Comparison of ENCODE assay signal across 11 cellular contexts in the genomic region with DNA sequence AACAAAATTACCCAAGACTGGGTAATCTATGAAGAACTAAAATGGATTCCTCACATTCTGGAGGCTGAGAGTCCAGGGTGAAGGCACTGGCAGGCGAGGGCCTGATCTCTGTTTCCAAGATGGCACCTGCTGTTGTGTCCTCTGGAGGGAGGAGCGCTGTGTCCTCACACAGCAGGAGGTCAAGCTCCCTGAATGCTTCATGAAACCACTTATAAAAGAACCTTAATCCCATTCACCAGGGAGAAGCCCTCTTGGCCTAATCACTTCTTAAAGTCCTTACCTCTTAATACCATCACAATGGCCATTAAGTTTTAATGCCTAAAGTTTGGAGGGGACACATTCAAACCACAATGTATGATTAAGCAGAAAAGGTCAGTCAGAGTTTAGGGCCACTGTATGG.
"Had no signal": no experiment of that assay in that cellular context is flagged by ENCODE, and none has a peak within 500 bp of the region (broad histone marks: within the 10 kb centered on the region; RNA-seq: fewer than 3 reads in every experiment).

No MANE protein-coding gene starts in this region.

- H3K27ac ChIP-seq: colonic mucosa, heart right ventricle, ovary, testis had no signal

- H3K27me3 ChIP-seq: colonic mucosa, ovary, testis had no signal

- H3K4me1 ChIP-seq: colonic mucosa, heart right ventricle, testis had no signal

- H3K9me3 ChIP-seq: colonic mucosa, ovary, testis had no signal

- H3K4me3 ChIP-seq: colonic mucosa, heart right ventricle, ovary, testis had no signal

- DNase-seq: caudate nucleus; colonic mucosa; effector CD4-positive, alpha-beta T cell; heart right ventricle; kidney; left ventricle myocardium superior; mesenchymal stem cell; ovary; stimulated activated CD4-positive, alpha-beta T cell treated with anti-CD3 and anti-CD28 coated beads, Interleukin-15, amount 100 ng/mL, for 24 hours; stimulated activated CD4-positive, alpha-beta T cell treated with anti-CD3 and anti-CD28 coated beads, Interleukin-4, amount 100 ng/mL, for 24 hours; testis had no signal

- H3K36me3 ChIP-seq: colonic mucosa, heart right ventricle, ovary had no signal
